In the genomic region with DNA sequence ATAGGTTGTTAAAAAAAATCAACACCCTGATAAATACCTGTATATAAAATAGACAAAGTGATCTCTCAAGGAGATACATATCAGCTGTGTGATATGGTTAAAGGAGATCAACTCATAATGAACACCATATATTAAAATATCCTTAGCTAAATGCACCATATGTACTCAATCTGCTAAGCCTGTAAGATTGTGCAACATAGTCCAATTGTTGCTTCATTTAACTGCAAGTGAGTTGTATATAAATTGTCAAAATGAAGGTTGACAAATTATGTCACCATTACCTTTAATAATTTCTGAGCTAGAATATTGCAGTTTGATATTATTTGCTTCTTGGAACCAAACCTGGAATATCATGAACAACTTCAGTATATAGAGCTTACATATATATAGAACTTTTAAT, we compare ENCODE assay signal across 25 cellular contexts.
DNase-seq lines count a peak whose midpoint lies in the region; ATAC-seq, FAIRE-seq and TF ChIP-seq lines count a peak whose summit lies in the region.
"Had no signal": no experiment of that assay in that cellular context is flagged by ENCODE, and none has a peak within 500 bp of the region (broad histone marks: within the 10 kb centered on the region; RNA-seq: fewer than 3 reads in every experiment).

No MANE protein-coding gene starts in this region.

- H3K36me3 Mint-ChIP-seq in mesothelial cell of epicardium, result no peaks in the 10 kb centered on the region
- H3K36me3 Mint-ChIP-seq: CD14-positive monocyte, IgD-negative memory B cell had no signal

- H3K27me3 Mint-ChIP-seq in mesothelial cell of epicardium (ENCODE audit: low read depth), result no peaks in the 10 kb centered on the region
- H3K27me3 Mint-ChIP-seq: B cell, IgD-negative memory B cell had no signal

- H3K4me1 ChIP-seq in HepG2 (ENCODE audit: insufficient read depth, low read length) (no peaks in the 10 kb centered on the region), right lobe of liver (no peaks in the 10 kb centered on the region), K562 (replicated peaks in 1 of 2; ENCODE audit: control insufficient read depth in 2 of 2, insufficient read depth in 2 of 2, low read length in 2 of 2) (no peaks in the 10 kb centered on the region)
- H3K4me1 ChIP-seq: Peyer's patch, SJSA1 had no signal

- BruUV-seq in HepG2 (replicated peaks; lab: Mats Ljungman, UMichigan) (no TSS peak), K562 (replicated peaks; lab: Mats Ljungman, UMichigan) (no TSS peak)

- FAIRE-seq in HepG2 (lab: Jason Lieb, UNC) (no peak), K562 (lab: Jason Lieb, UNC) (no peak)
- FAIRE-seq: G401.6, GM12892, HTR-8/SVneo had no signal

- H3K9me3 ChIP-seq in HepG2 (ENCODE audit: low read length) (no peaks in the 10 kb centered on the region), right lobe of liver (no peaks in the 10 kb centered on the region), K562 (replicated peaks; ENCODE audit: control insufficient read depth, insufficient read depth, low read depth, low read length) (0 out of 2 replicates have a peak, but pooled peaks cover 2% of the 10 kb centered on the region)
- H3K9me3 ChIP-seq: MG63, Peyer's patch, SJSA1 had no signal

- H3K9ac ChIP-seq in HepG2 (ENCODE audit: insufficient read depth, low read depth, low read length), result no peak overlapping the region
- H3K9ac ChIP-seq in K562 (ENCODE audit: insufficient read depth in 1 of 2, low read depth in 2 of 2, low read length in 2 of 2), result no peak overlapping the region

- ATAC-seq in HepG2 (no peak), right lobe of liver (no peak), K562 (no peak), GM21737 (IDR thresholded peaks at IDR 0.05; ENCODE audit: unreplicated experiment) (no peak), GM18520 (IDR thresholded peaks at IDR 0.05; ENCODE audit: unreplicated experiment) (no peak)
- ATAC-seq: HCT116 had no signal

- TF ChIP-seq EP300 in HepG2 (IDR thresholded peaks at IDR 0.05; ENCODE audit: low read depth in 2 of 2, low read length in 2 of 2) (no peak; a peak in 1 of 4 replicates), HepG2 (CRISPR knock-in tag; IDR thresholded peaks at IDR 0.05; ENCODE audit: borderline replicate concordance) (no peak), K562 (IDR thresholded peaks at IDR 0.05; ENCODE audit: low read length) (no peak)

- no peak for TF ChIP-seq RAD21 in HepG2 (CRISPR knock-in tag; IDR thresholded peaks at IDR 0.05)
- TF ChIP-seq RAD21 in K562 (CRISPR knock-in tag; conservative IDR thresholded peaks at IDR 0.05 in 1 of 2, IDR thresholded peaks at IDR 0.05 in 1 of 2), result no peak

- H3K4me2 ChIP-seq in HepG2 (ENCODE audit: low read depth, low read length) (no peak overlapping the region), K562 (ENCODE audit: insufficient read depth, low read length) (no peak overlapping the region)

- H3K9me3 Mint-ChIP-seq in mesothelial cell of epicardium, result peaks cover 4% of the 10 kb centered on the region

- intact Hi-C loops in HepG2 (cut with micrococcal nuclease; ENCODE audit: unreplicated experiment) (no loop called here), right lobe of liver (cut with DNase I) (no loop called here), K562 (cut with micrococcal nuclease) (no loop called here)

- H3K36me3 ChIP-seq in HepG2 (replicated peaks in 1 of 2; ENCODE audit: control insufficient read depth in 1 of 2, insufficient read depth in 2 of 2, low read length in 2 of 2), result 0 out of 5 replicates have a peak, but pooled peaks cover 0 to 3% of the 10 kb centered on the region in 2 experiments
- no peaks in the 10 kb centered on the region for H3K36me3 ChIP-seq in right lobe of liver
- no peaks in the 10 kb centered on the region for H3K36me3 ChIP-seq in K562 (ENCODE audit: control insufficient read depth, insufficient read depth, low read length)
- H3K36me3 ChIP-seq: MG63, Peyer's patch, SJSA1 had no signal

- H2AFZ ChIP-seq in HepG2 (ENCODE audit: low read length) (no peak overlapping the region), K562 (ENCODE audit: low read depth, low read length) (no peak overlapping the region)

- no peak overlapping the region for H3K4me3 Mint-ChIP-seq in mesothelial cell of epicardium
- H3K4me3 Mint-ChIP-seq: B cell, CD14-positive monocyte, IgD-negative memory B cell had no signal

- no peaks in the 10 kb centered on the region for H3K79me2 ChIP-seq in HepG2 (ENCODE audit: insufficient read depth, low read length)
- H3K79me2 ChIP-seq in K562 (ENCODE audit: control insufficient read depth, insufficient read depth, low read length), result no peaks in the 10 kb centered on the region

- no peak overlapping the region for H3K27ac ChIP-seq in HepG2 (ENCODE audit: extremely low read length, insufficient read depth, low read length)
- no peak overlapping the region for H3K27ac ChIP-seq in right lobe of liver
- H3K27ac ChIP-seq in K562 (ENCODE audit: extremely low read depth, low read depth, low read length), result no peak overlapping the region
- H3K27ac ChIP-seq: Peyer's patch, SJSA1 had no signal

- CTCF ChIA-PET in HepG2 (lab: Yijun Ruan, JAX; ENCODE audit: low intra/inter-chr PET ratio, low total read pairs) (no interaction called here), K562 (lab: Yijun Ruan, JAX; ENCODE audit: low intra/inter-chr PET ratio) (no interaction called here)

- H3K27me3 ChIP-seq in HepG2 (ENCODE audit: control insufficient read depth in 1 of 2, insufficient read depth in 2 of 2, low read length in 2 of 2), result no peaks in the 10 kb centered on the region
- no peaks in the 10 kb centered on the region for H3K27me3 ChIP-seq in right lobe of liver
- no peaks in the 10 kb centered on the region for H3K27me3 ChIP-seq in K562 (ENCODE audit: control insufficient read depth in 2 of 2, insufficient read depth in 2 of 2, low read length in 2 of 2)
- H3K27me3 ChIP-seq: MG63, Peyer's patch, SJSA1 had no signal

- no peak for DNase-seq in HepG2 (ENCODE audit: low spot score)
- no peak for DNase-seq in right lobe of liver
- DNase-seq in K562 (ENCODE audit: extremely low read depth in 1 of 4, low spot score in 3 of 4), result no peak
- DNase-seq in fibroblast of peridontal ligament (ENCODE audit: extremely low read depth), result peak; percentile 1
- DNase-seq in mesothelial cell of epicardium (ENCODE audit: low spot score in 2 of 2, unreplicated experiment in 2 of 2), result no peak
- DNase-seq: GOT3, Kasumi-1, MG63, NCI-H1105 treated with DMSO at 0.1 percent for 48 hours, NCI-H2081, NCI-H2171, NCI-H345, NCI-H524 treated with DMSO at 0.1 percent for 48 hours, NCI-H82, Peyer's patch had no signal

- no peaks in the 10 kb centered on the region for H3K4me1 Mint-ChIP-seq in mesothelial cell of epicardium
- H3K4me1 Mint-ChIP-seq: B cell, CD14-positive monocyte, IgD-negative memory B cell had no signal

- TF ChIP-seq POLR2A in HepG2 (IDR thresholded peaks at IDR 0.05; ENCODE audit: insufficient read depth in 1 of 2, low read depth in 2 of 2, low read length in 2 of 2), result no peak
- no peak for TF ChIP-seq POLR2A in right lobe of liver (IDR thresholded peaks at IDR 0.05)
- TF ChIP-seq POLR2A in K562 (conservative IDR thresholded peaks at IDR 0.05), result no peak

- POLR2A ChIA-PET in HepG2 (lab: Yijun Ruan, JAX) (no interaction called here), K562 (lab: Yijun Ruan, JAX) (no interaction called here)

- no peaks in the 10 kb centered on the region for H3K9me1 ChIP-seq in K562 (ENCODE audit: control insufficient read depth, insufficient read depth, low read length)

- in situ Hi-C loops in HepG2 (cut with HindIII; ENCODE audit: extremely low pct_ligation_motif_present, low pct_unique_long_range_greater_than_20kb) (no loop called here), K562 (cut with MboI) (no loop called here)

- no peak overlapping the region for H3K4me3 ChIP-seq in HepG2 (replicated peaks in 1 of 3; ENCODE audit: insufficient read depth in 1 of 3, low read depth in 2 of 3, low read length in 3 of 3)
- H3K4me3 ChIP-seq in right lobe of liver, result no peak overlapping the region
- H3K4me3 ChIP-seq in K562, result no peak overlapping the region
- H3K4me3 ChIP-seq: MG63, Peyer's patch, SJSA1 had no signal

- no peaks in the 10 kb centered on the region for H4K20me1 ChIP-seq in HepG2 (ENCODE audit: insufficient read depth, low read length)
- no peaks in the 10 kb centered on the region for H4K20me1 ChIP-seq in K562 (replicated peaks; ENCODE audit: control insufficient read depth, insufficient read depth, low read length)

- TF ChIP-seq CTCF in HepG2 (CRISPR knock-in tag; IDR thresholded peaks at IDR 0.05), result no peak
- no peak for TF ChIP-seq CTCF in right lobe of liver (IDR thresholded peaks at IDR 0.05)
- no peak for TF ChIP-seq CTCF in K562 (IDR thresholded peaks at IDR 0.05 in 2 of 3, conservative IDR thresholded peaks at IDR 0.05 in 1 of 3; ENCODE audit: insufficient read depth in 2 of 3, low read depth in 1 of 3, low read length in 3 of 3)
- no peak for TF ChIP-seq CTCF in mesothelial cell of epicardium (IDR thresholded peaks at IDR 0.05; ENCODE audit: unreplicated experiment)

- no peak overlapping the region for H3K27ac Mint-ChIP-seq in mesothelial cell of epicardium
- H3K27ac Mint-ChIP-seq: B cell, CD14-positive monocyte, IgD-negative memory B cell had no signal

TF ChIP-seq in HepG2, 621 proteins besides CTCF, POLR2A, EP300 and RAD21 (continues in another document):
- TF ChIP-seq CEBPB (IDR thresholded peaks at IDR 0.05; ENCODE audit: borderline replicate concordance, low read depth, low read length) (peak; percentile 96), ERF (CRISPR knock-in tag; IDR thresholded peaks at IDR 0.05) (no peak), CEBPG (CRISPR knock-in tag; IDR thresholded peaks at IDR 0.05) (peak; percentile 89)
- TF ChIP-seq, protein P1, sequence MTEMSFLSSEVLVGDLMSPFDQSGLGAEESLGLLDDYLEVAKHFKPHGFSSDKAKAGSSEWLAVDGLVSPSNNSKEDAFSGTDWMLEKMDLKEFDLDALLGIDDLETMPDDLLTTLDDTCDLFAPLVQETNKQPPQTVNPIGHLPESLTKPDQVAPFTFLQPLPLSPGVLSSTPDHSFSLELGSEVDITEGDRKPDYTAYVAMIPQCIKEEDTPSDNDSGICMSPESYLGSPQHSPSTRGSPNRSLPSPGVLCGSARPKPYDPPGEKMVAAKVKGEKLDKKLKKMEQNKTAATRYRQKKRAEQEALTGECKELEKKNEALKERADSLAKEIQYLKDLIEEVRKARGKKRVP (CRISPR knock-in tag; IDR thresholded peaks at IDR 0.05), result peak in 1 of 2 experiments; percentile 59; a peak in 2 of 4 replicates

TF ChIP-seq in K562, 482 proteins besides CTCF, POLR2A, EP300 and RAD21:
- TF ChIP-seq CEBPG (CRISPR knock-in tag; IDR thresholded peaks at IDR 0.05) (no peak), CEBPG (tag; conservative IDR thresholded peaks at IDR 0.05 in 1 of 2, IDR thresholded peaks at IDR 0.05 in 1 of 2) (peak; percentile 27 to 84; a peak in 3 of 4 replicates), L3MBTL2 (IDR thresholded peaks at IDR 0.05) (no peak), CEBPB (tag; IDR thresholded peaks at IDR 0.05) (peak; percentile 41)
